ENCODE assay signal across 1 cellular context in genomic region chr14:92649934-92650545, GRCh38.
TF ChIP-seq lines count a peak whose summit lies in the region.

No MANE protein-coding gene starts in this region.

TF ChIP-seq in liver, 16 proteins besides CTCF, POLR2A, EP300 and RAD21 (continued from another document):
- no peak for TF ChIP-seq ATF3 (IDR thresholded peaks at IDR 0.05)
- TF ChIP-seq HNF4A (conservative IDR thresholded peaks at IDR 0.05), result no peak
- TF ChIP-seq EGR1 (IDR thresholded peaks at IDR 0.05; ENCODE audit: low read depth in 2 of 2), result no peak
- TF ChIP-seq TAF1 (conservative IDR thresholded peaks at IDR 0.05), result no peak
